19 cellular contexts compared by ENCODE assay signal in genomic region chr5:105836906-105837305, GRCh38.
"Had no signal": no experiment of that assay in that cellular context is flagged by ENCODE, and none has a peak within 500 bp of the region (broad histone marks: within the 10 kb centered on the region; RNA-seq: fewer than 3 reads in every experiment).

No MANE protein-coding gene starts in this region.

- H3K4me3 ChIP-seq: heart left ventricle, lower lobe of right lung, neural progenitor cell, ovary, prostate gland, thyroid gland, upper lobe of right lung had no signal

- H3K4me2 ChIP-seq: neural progenitor cell had no signal

- H3K27ac Mint-ChIP-seq: activated naive CD8-positive, alpha-beta T cell treated with anti-CD3 and anti-CD28 coated beads for 36 hours; activated T-cell treated with anti-CD3 and anti-CD28 coated beads, Interleukin-2, amount 50 U/mL, for 24 hours; activated T-helper 17 cell treated with anti-CD3 and anti-CD28 coated beads, Interleukin-2, amount 50 U/mL, for 72 hours; dendritic cell treated with granulocyte-macrophage colony-stimulating factor and Interleukin-4, amounts not matched to agents 40 ng/mL and 50 ng/mL, for 4 days; naive thymus-derived CD8-positive, alpha-beta T cell; neural progenitor cell; WTC11 had no signal

- H3K9me3 ChIP-seq: heart left ventricle, lower lobe of right lung, ovary, prostate gland, thyroid gland, upper lobe of right lung had no signal

- H3K4me1 Mint-ChIP-seq: activated naive CD8-positive, alpha-beta T cell treated with anti-CD3 and anti-CD28 coated beads for 36 hours; activated T-helper 17 cell treated with anti-CD3 and anti-CD28 coated beads, Interleukin-2, amount 50 U/mL, for 72 hours; naive thymus-derived CD8-positive, alpha-beta T cell; neural progenitor cell; WTC11 had no signal

- H3K27me3 ChIP-seq: heart left ventricle, neural progenitor cell, thyroid gland, upper lobe of right lung had no signal

- H3K27me3 Mint-ChIP-seq: activated naive CD8-positive, alpha-beta T cell treated with anti-CD3 and anti-CD28 coated beads for 36 hours; activated T-cell treated with anti-CD3 and anti-CD28 coated beads, Interleukin-2, amount 50 U/mL, for 24 hours; activated T-helper 17 cell treated with anti-CD3 and anti-CD28 coated beads, Interleukin-2, amount 50 U/mL, for 72 hours; dendritic cell treated with granulocyte-macrophage colony-stimulating factor and Interleukin-4, amounts not matched to agents 40 ng/mL and 50 ng/mL, for 4 days; naive thymus-derived CD8-positive, alpha-beta T cell had no signal

- DNase-seq: activated naive CD8-positive, alpha-beta T cell treated with anti-CD3 and anti-CD28 coated beads for 36 hours; activated T-cell treated with anti-CD3 and anti-CD28 coated beads, Interleukin-2, amount 50 U/mL, for 24 hours; amniotic stem cell; cerebellar nuclear complex; effector CD4-positive, alpha-beta T cell; heart left ventricle; lower lobe of right lung; naive thymus-derived CD8-positive, alpha-beta T cell; ovary; stimulated activated CD4-positive, alpha-beta T cell treated with anti-CD3 and anti-CD28 coated beads, Interleukin-4, amount 100 ng/mL, for 24 hours; stimulated activated naive CD4-positive, alpha-beta T cell treated with Interleukin-2 at 50 U/mL for 16 hours; T-helper 9 cell; thyroid gland; upper lobe of right lung had no signal

- H3K9me3 Mint-ChIP-seq: neural progenitor cell had no signal

- H3K36me3 ChIP-seq: heart left ventricle, lower lobe of right lung, neural progenitor cell, ovary, prostate gland, thyroid gland, upper lobe of right lung had no signal

- H3K4me3 Mint-ChIP-seq: activated naive CD8-positive, alpha-beta T cell treated with anti-CD3 and anti-CD28 coated beads for 36 hours; activated T-cell treated with anti-CD3 and anti-CD28 coated beads, Interleukin-2, amount 50 U/mL, for 24 hours; activated T-helper 17 cell treated with anti-CD3 and anti-CD28 coated beads, Interleukin-2, amount 50 U/mL, for 72 hours; dendritic cell treated with granulocyte-macrophage colony-stimulating factor and Interleukin-4, amounts not matched to agents 40 ng/mL and 50 ng/mL, for 4 days; naive thymus-derived CD8-positive, alpha-beta T cell; neural progenitor cell; WTC11 had no signal

- H3K27ac ChIP-seq: heart left ventricle, lower lobe of right lung, neural progenitor cell, ovary, prostate gland, thyroid gland, upper lobe of right lung had no signal

- H3K36me3 Mint-ChIP-seq: activated naive CD8-positive, alpha-beta T cell treated with anti-CD3 and anti-CD28 coated beads for 36 hours; naive thymus-derived CD8-positive, alpha-beta T cell; neural progenitor cell had no signal

- H3K4me1 ChIP-seq: heart left ventricle, lower lobe of right lung, neural progenitor cell, prostate gland, thyroid gland, upper lobe of right lung had no signal

- H3K9ac ChIP-seq: neural progenitor cell had no signal

- ATAC-seq: activated T-helper 17 cell treated with anti-CD3 and anti-CD28 coated beads, Interleukin-2, amount 50 U/mL, for 72 hours; heart left ventricle; lower lobe of right lung; naive thymus-derived CD8-positive, alpha-beta T cell; upper lobe of right lung; WTC11 had no signal
